ENCODE assay signal across 8 cellular contexts in the genomic region with DNA sequence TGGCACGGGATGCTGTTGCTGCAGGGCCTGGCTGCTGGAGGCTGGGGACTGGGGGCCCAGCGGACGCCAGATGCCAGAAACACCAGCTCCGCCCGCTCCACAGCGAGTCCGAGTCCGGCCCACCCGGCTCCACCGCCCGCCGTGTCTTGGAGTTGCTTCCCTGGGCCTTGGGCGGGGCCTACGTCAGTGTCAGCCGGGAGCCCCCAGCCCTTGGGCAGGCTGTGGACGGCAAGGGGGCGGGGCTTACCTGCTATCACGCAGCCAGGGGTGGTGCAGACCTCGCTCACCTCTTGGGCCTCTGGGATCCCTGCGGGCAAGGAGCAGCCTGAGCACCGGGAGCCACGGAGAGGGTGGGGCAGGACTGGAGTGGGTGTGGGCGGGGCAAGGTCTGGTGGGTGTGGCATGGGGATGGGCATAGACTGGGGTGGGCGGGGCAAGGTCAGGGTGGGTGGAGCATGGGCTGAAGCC. TPM values are rescaled to one million over a fixed set of nuclear protein-coding genes. Genes with fewer than 3 reads are reported as not detected.
DNase-seq lines count a peak whose midpoint lies in the region; ATAC-seq lines count a peak whose summit lies in the region.

No MANE protein-coding gene starts in this region.

- no peaks in the 10 kb centered on the region for H3K36me3 Mint-ChIP-seq in activated T-cell treated with anti-CD3 and anti-CD28 coated beads, Interleukin-2, amount 50 U/mL, for 4 hours (ENCODE audit: insufficient read depth)

- H3K9me3 Mint-ChIP-seq in activated T-cell treated with anti-CD3 and anti-CD28 coated beads, Interleukin-2, amount 50 U/mL, for 4 hours, result peaks cover 17% of the 10 kb centered on the region

- peaks cover 4% of the 10 kb centered on the region for H3K27me3 Mint-ChIP-seq in activated T-cell treated with anti-CD3 and anti-CD28 coated beads, Interleukin-2, amount 50 U/mL, for 4 hours (ENCODE audit: low read depth)

- no peak overlapping the region for H3K4me3 Mint-ChIP-seq in activated T-cell treated with anti-CD3 and anti-CD28 coated beads, Interleukin-2, amount 50 U/mL, for 4 hours

- H3K4me3 ChIP-seq in H7 (ENCODE audit: insufficient read depth, low read depth, low read length), result peak overlapping the region; percentile 34

- DNase-seq in AG08396 (ENCODE audit: low spot score), result peak; percentile 69
- DNase-seq in H7, result peak; percentile 99
- peak; percentile 5 for DNase-seq in activated T-cell treated with anti-CD3 and anti-CD28 coated beads, Interleukin-2, amount 50 U/mL, for 4 hours
- DNase-seq in kidney tubule cell (ENCODE audit: low spot score), result peak; percentile 6
- no peak for DNase-seq in globus pallidus (ENCODE audit: low spot score)
- DNase-seq in A172 (ENCODE audit: low spot score), result no peak

- H3K36me3 ChIP-seq in H7 (replicated peaks; ENCODE audit: control insufficient read depth, insufficient read depth, low read length), result no peaks in the 10 kb centered on the region

- no peaks in the 10 kb centered on the region for H3K4me1 Mint-ChIP-seq in activated T-cell treated with anti-CD3 and anti-CD28 coated beads, Interleukin-2, amount 50 U/mL, for 4 hours (ENCODE audit: low read depth)

- no peaks in the 10 kb centered on the region; the same call in 1 of the 2 replicates for H3K27me3 ChIP-seq in H7 (ENCODE audit: control insufficient read depth, insufficient read depth, low read length)

- peak in 1 of 2 donors; percentile 59 for ATAC-seq in activated T-cell treated with anti-CD3 and anti-CD28 coated beads, Interleukin-2, amount 50 U/mL, for 4 hours
- ATAC-seq in HG03196 (IDR thresholded peaks at IDR 0.05; ENCODE audit: unreplicated experiment), result no peak
- no peak for ATAC-seq in HG02610 (IDR thresholded peaks at IDR 0.05; ENCODE audit: unreplicated experiment)

RNA-seq across cellular contexts. Expression of gene MMEL1, which starts 21.7 kb away (rescaled TPM):
- total RNA-seq in H7 (2014; rRNA removed; shearing (Covaris generic)), result 1.3 and 3.0 TPM in 2 replicates
- total RNA-seq in activated T-cell treated with anti-CD3 and anti-CD28 coated beads, Interleukin-2, amount 50 U/mL, for 4 hours, result under 1 TPM in 2 of 3 donors, not detected in 1; 0.61 to 0.68 TPM
- not detected in 2 replicates for total RNA-seq in A172 (2014; rRNA removed; shearing (Covaris generic))

RNA-seq across cellular contexts. Expression of gene PRXL2B, which starts 24.5 kb away (rescaled TPM):
- total RNA-seq in H7 (2014; rRNA removed; shearing (Covaris generic)), result 62.9 and 83.5 TPM in 2 replicates
- total RNA-seq in activated T-cell treated with anti-CD3 and anti-CD28 coated beads, Interleukin-2, amount 50 U/mL, for 4 hours, result 10 to 100 TPM; 33.8 to 42.3 (median 40.8) TPM
- total RNA-seq in A172 (2014; rRNA removed; shearing (Covaris generic)), result 23.1 and 27.9 TPM in 2 replicates

RNA-seq across cellular contexts. Expression of gene TNFRSF14, which starts 54.9 kb away (rescaled TPM):
- 0.07 and 0.55 TPM in 2 replicates for total RNA-seq in H7 (2014; rRNA removed; shearing (Covaris generic))
- total RNA-seq in activated T-cell treated with anti-CD3 and anti-CD28 coated beads, Interleukin-2, amount 50 U/mL, for 4 hours, result 100 to 1,000 TPM in 2 of 3 donors, 10 to 100 TPM in 1; 99.3 to 164 (median 114) TPM
- total RNA-seq in A172 (2014; rRNA removed; shearing (Covaris generic)), result 0.05 and 0.10 TPM in 2 replicates

Comparison
In these comparisons a context has a peak if more than half of its experiments do, and no peak if none do; other contexts are left out.
1. DNase-seq: peak in AG08396 (single experiment), H7 (single experiment), activated T-cell treated with anti-CD3 and anti-CD28 coated beads, Interleukin-2, amount 50 U/mL, for 4 hours (single experiment) and kidney tubule cell (single experiment); none in globus pallidus (single experiment) and A172 (single experiment).
2. RNA of gene TNFRSF14, which starts 54.9 kb away (total RNA-seq): 99.3 to 164 TPM in activated T-cell treated with anti-CD3 and anti-CD28 coated beads, Interleukin-2, amount 50 U/mL, for 4 hours; 0.07 to 0.55 TPM in H7 and 0.05 to 0.10 TPM in A172; every median in the first group is over 10 times any median in the second.